Comparison of ENCODE assay signal across 16 cellular contexts in genomic region chr7:98137134-98137825, GRCh38. TPM values are rescaled to one million over a fixed set of nuclear protein-coding genes. Genes with fewer than 3 reads are reported as not detected.
DNase-seq lines count a peak whose midpoint lies in the region; ATAC-seq, FAIRE-seq and TF ChIP-seq lines count a peak whose summit lies in the region.
"Had no signal": no experiment of that assay in that cellular context is flagged by ENCODE, and none has a peak within 500 bp of the region (broad histone marks: within the 10 kb centered on the region; RNA-seq: fewer than 3 reads in every experiment).

No MANE protein-coding gene starts in this region.

- H3K4me1 ChIP-seq in Panc1 (ENCODE audit: control insufficient read depth, insufficient read depth, low read length) (peaks cover 32% of the 10 kb centered on the region), HepG2 (ENCODE audit: insufficient read depth, low read length) (peaks cover 51% of the 10 kb centered on the region), BE2C (no peaks in the 10 kb centered on the region)

- no peak for FAIRE-seq in HepG2 (lab: Jason Lieb, UNC)
- FAIRE-seq: D721Med had no signal

- DNase-seq in LNCaP clone FGC (ENCODE audit: low read depth) (peak; percentile 75), Panc1 (ENCODE audit: low read depth, low spot score) (no peak), HepG2 (ENCODE audit: low spot score) (no peak), chondrocyte (ENCODE audit: low spot score) (no peak), NCI-H2227 (lab: John Stamatoyannopoulos, UW; ENCODE audit: unreplicated experiment) (no peak), BE2C (no peak)
- no peak for DNase-seq in activated CD4-positive, alpha-beta memory T cell treated with anti-CD3 and anti-CD28 coated beads, Interleukin-2, amount 10 ng/mL, durations not matched to agents 7 days and 5 days
- DNase-seq: CD8-positive, alpha-beta T cell; DND-41; NCI-H1105 treated with DMSO at 0.1 percent for 48 hours; NCI-H187; NCI-H2171; NCI-H82 had no signal

- no peak for ATAC-seq in Panc1
- ATAC-seq in HepG2, result no peak
- ATAC-seq: CD8-positive, alpha-beta T cell had no signal

- no peak for TF ChIP-seq RAD21 in HepG2 (CRISPR knock-in tag; IDR thresholded peaks at IDR 0.05)

- POLR2A ChIA-PET in Panc1 (lab: Charles Lee), result no interaction called here
- POLR2A ChIA-PET in HepG2 (lab: Yijun Ruan, JAX), result no interaction called here
- POLR2A ChIA-PET in activated CD4-positive, alpha-beta memory T cell treated with anti-CD3 and anti-CD28 coated beads, Interleukin-2, amount 10 ng/mL, durations not matched to agents 7 days and 5 days (lab: Charles Lee), result no interaction called here

- TF ChIP-seq EP300 in HepG2 (IDR thresholded peaks at IDR 0.05; ENCODE audit: low read depth in 2 of 2, low read length in 2 of 2) (no peak), HepG2 (CRISPR knock-in tag; IDR thresholded peaks at IDR 0.05; ENCODE audit: borderline replicate concordance) (no peak)

- no peak overlapping the region for H3K27ac Mint-ChIP-seq in chondrocyte (ENCODE audit: unreplicated experiment)
- no peak overlapping the region for H3K27ac Mint-ChIP-seq in activated CD4-positive, alpha-beta memory T cell treated with anti-CD3 and anti-CD28 coated beads, Interleukin-2, amount 10 ng/mL, durations not matched to agents 7 days and 5 days

- H3K36me3 ChIP-seq in Panc1 (ENCODE audit: control insufficient read depth, insufficient read depth, low read length) (no peaks in the 10 kb centered on the region), HepG2 (replicated peaks in 1 of 2; ENCODE audit: control insufficient read depth in 1 of 2, insufficient read depth in 2 of 2, low read length in 2 of 2) (peaks cover 14 to 38% of the 10 kb centered on the region in 2 experiments), BE2C (peaks cover 13% of the 10 kb centered on the region)

- H4K20me1 ChIP-seq in HepG2 (ENCODE audit: insufficient read depth, low read length), result no peaks in the 10 kb centered on the region

- H3K27me3 Mint-ChIP-seq in chondrocyte (ENCODE audit: low read depth), result no peaks in the 10 kb centered on the region
- H3K27me3 Mint-ChIP-seq in activated CD4-positive, alpha-beta memory T cell treated with anti-CD3 and anti-CD28 coated beads, Interleukin-2, amount 10 ng/mL, durations not matched to agents 7 days and 5 days, result peaks cover 6% of the 10 kb centered on the region

- no peak overlapping the region for H3K9ac ChIP-seq in HepG2 (ENCODE audit: insufficient read depth, low read depth, low read length)

- peak; percentile 52 for TF ChIP-seq CTCF in C4-2B (conservative IDR thresholded peaks at IDR 0.05)
- TF ChIP-seq CTCF in LNCaP clone FGC (IDR thresholded peaks at IDR 0.05; ENCODE audit: control insufficient read depth, extremely low read depth, insufficient read depth), result peak; percentile 19; the same call in 1 of the 2 replicates
- peak; percentile 27; the same call in 1 of the 2 replicates for TF ChIP-seq CTCF in Panc1 (IDR thresholded peaks at IDR 0.05)
- TF ChIP-seq CTCF in HepG2 (CRISPR knock-in tag; IDR thresholded peaks at IDR 0.05), result no peak
- no peak for TF ChIP-seq CTCF in chondrocyte (IDR thresholded peaks at IDR 0.05)
- no peak for TF ChIP-seq CTCF in BE2C (IDR thresholded peaks at IDR 0.05; ENCODE audit: low read depth, low read length)

- in situ Hi-C loops in Panc1 (cut with HindIII; ENCODE audit: low pct_unique_long_range_greater_than_20kb, low sequenced_read_pairs) (no loop called here), HepG2 (cut with HindIII; ENCODE audit: extremely low pct_ligation_motif_present, low pct_unique_long_range_greater_than_20kb) (no loop called here)

- H3K27ac ChIP-seq in C4-2B (peak overlapping the region; percentile 32; the same call in 1 of the 2 replicates), Panc1 (ENCODE audit: low read length) (no peak overlapping the region), HepG2 (ENCODE audit: extremely low read length, insufficient read depth, low read length) (no peak overlapping the region)
- H3K27ac ChIP-seq: SJSA1 had no signal

- H3K4me1 Mint-ChIP-seq in chondrocyte (ENCODE audit: low read depth), result peaks cover 26% of the 10 kb centered on the region
- peaks cover 25% of the 10 kb centered on the region for H3K4me1 Mint-ChIP-seq in activated CD4-positive, alpha-beta memory T cell treated with anti-CD3 and anti-CD28 coated beads, Interleukin-2, amount 10 ng/mL, durations not matched to agents 7 days and 5 days

- intact Hi-C loops in Panc1 (cut with micrococcal nuclease; ENCODE audit: unreplicated experiment) (no loop called here), HepG2 (cut with micrococcal nuclease; ENCODE audit: unreplicated experiment) (no loop called here)

- H3K9me3 ChIP-seq in Panc1 (ENCODE audit: control insufficient read depth, insufficient read depth, low read depth, low read length) (no peaks in the 10 kb centered on the region), HepG2 (ENCODE audit: low read length) (no peaks in the 10 kb centered on the region), BE2C (no peaks in the 10 kb centered on the region)
- H3K9me3 ChIP-seq: SJSA1 had no signal

- CTCF ChIA-PET in Panc1 (lab: Charles Lee), result no interaction called here
- CTCF ChIA-PET in HepG2 (lab: Yijun Ruan, JAX; ENCODE audit: low intra/inter-chr PET ratio, low total read pairs), result no interaction called here
- CTCF ChIA-PET in activated CD4-positive, alpha-beta memory T cell treated with anti-CD3 and anti-CD28 coated beads, Interleukin-2, amount 10 ng/mL, durations not matched to agents 7 days and 5 days (lab: Charles Lee), result interaction anchor here (1.0 kb wide), 1 partner anchor 31 kb away, joined by 4 read pairs; no protein-coding TSS in a partner anchor

- BruUV-seq in Panc1 (replicated peaks; lab: Mats Ljungman, UMichigan) (no TSS peak), HepG2 (replicated peaks; lab: Mats Ljungman, UMichigan) (no TSS peak)

- peaks cover 50% of the 10 kb centered on the region for H3K79me2 ChIP-seq in HepG2 (ENCODE audit: insufficient read depth, low read length)

- H3K4me3 Mint-ChIP-seq in chondrocyte (ENCODE audit: unreplicated experiment), result no peak overlapping the region
- no peak overlapping the region for H3K4me3 Mint-ChIP-seq in activated CD4-positive, alpha-beta memory T cell treated with anti-CD3 and anti-CD28 coated beads, Interleukin-2, amount 10 ng/mL, durations not matched to agents 7 days and 5 days
- H3K4me3 Mint-ChIP-seq: CD8-positive, alpha-beta T cell had no signal

- no peaks in the 10 kb centered on the region for H3K27me3 ChIP-seq in Panc1 (ENCODE audit: control insufficient read depth, insufficient read depth, low read length)
- no peaks in the 10 kb centered on the region for H3K27me3 ChIP-seq in HepG2 (ENCODE audit: control insufficient read depth in 1 of 2, insufficient read depth in 2 of 2, low read length in 2 of 2)
- no peaks in the 10 kb centered on the region for H3K27me3 ChIP-seq in BE2C
- H3K27me3 ChIP-seq: SJSA1 had no signal

- WGBS in HepG2 (ENCODE audit: low lambda C conversion rate), result 97% methylated on average over 4 of the region's 4 CpGs

- no peak overlapping the region for H3K4me3 ChIP-seq in LNCaP clone FGC (ENCODE audit: low read depth, low read length)
- H3K4me3 ChIP-seq in Panc1 (ENCODE audit: low read depth in 2 of 2, low read length in 2 of 2), result no peak overlapping the region
- H3K4me3 ChIP-seq in HepG2 (replicated peaks in 1 of 3; ENCODE audit: insufficient read depth in 1 of 3, low read depth in 2 of 3, low read length in 3 of 3), result no peak overlapping the region
- no peak overlapping the region for H3K4me3 ChIP-seq in BE2C (ENCODE audit: low read depth, low read length)
- H3K4me3 ChIP-seq: SJSA1 had no signal

- no peaks in the 10 kb centered on the region for H3K9me3 Mint-ChIP-seq in chondrocyte (ENCODE audit: low read depth)
- H3K9me3 Mint-ChIP-seq in activated CD4-positive, alpha-beta memory T cell treated with anti-CD3 and anti-CD28 coated beads, Interleukin-2, amount 10 ng/mL, durations not matched to agents 7 days and 5 days, result no peaks in the 10 kb centered on the region
- H3K9me3 Mint-ChIP-seq: CD8-positive, alpha-beta T cell had no signal

- H3K4me2 ChIP-seq in HepG2 (ENCODE audit: low read depth, low read length), result no peak overlapping the region

- TF ChIP-seq POLR2A in HepG2 (IDR thresholded peaks at IDR 0.05; ENCODE audit: insufficient read depth in 1 of 2, low read depth in 2 of 2, low read length in 2 of 2), result no peak

- no peak overlapping the region for H2AFZ ChIP-seq in HepG2 (ENCODE audit: low read length)

- H3K36me3 Mint-ChIP-seq in chondrocyte (ENCODE audit: low read depth), result peaks cover 13% of the 10 kb centered on the region
- H3K36me3 Mint-ChIP-seq in activated CD4-positive, alpha-beta memory T cell treated with anti-CD3 and anti-CD28 coated beads, Interleukin-2, amount 10 ng/mL, durations not matched to agents 7 days and 5 days (ENCODE audit: low read depth), result peaks cover 23% of the 10 kb centered on the region

RNA-seq across cellular contexts. Expression of gene LMTK2, which starts 30.6 kb away (rescaled TPM):
- total RNA-seq in Panc1 (2021; ENCODE audit: unreplicated experiment) (25.4 TPM), HepG2 (2016; rRNA removed; fragmentation: Illumina TruSeq; extraction: Trizol) (8.1 and 9.5 TPM in 2 replicates), chondrocyte (14.9 to 15.2 TPM (median 15.0 TPM) in 3 replicates)
- polyA plus RNA-seq in Panc1 (2012; ENCODE audit: insufficient read length), result 11.2 TPM
- total RNA-seq in HepG2 (2016; cell fraction: cytosol; rRNA removed; fragmentation: Illumina TruSeq; extraction: Trizol; ENCODE audit: low read depth), result 2.7 and 3.2 TPM in 2 replicates
- 6.1 and 10.1 TPM in 2 replicates for total RNA-seq in HepG2 (2016; cell fraction: insoluble cytoplasmic fraction; rRNA removed; fragmentation: Illumina TruSeq; extraction: Trizol)
- total RNA-seq in HepG2 (2016; cell fraction: membrane; rRNA removed; fragmentation: Illumina TruSeq; extraction: Trizol), result 6.2 and 7.5 TPM in 2 replicates
- 14.1 and 16.3 TPM in 2 replicates for total RNA-seq in HepG2 (2016; cell fraction: nucleus; rRNA removed; fragmentation: Illumina TruSeq; extraction: Trizol)
- 11.7 and 12.1 TPM in 2 replicates for polyA plus RNA-seq in HepG2 (2011; rRNA removed)
- polyA plus RNA-seq in HepG2 (2011; cell fraction: cytosol; rRNA removed), result 7.9 and 8.0 TPM in 2 replicates
- polyA plus RNA-seq in HepG2 (2011; cell fraction: nucleus; rRNA removed), result 16.6 and 18.4 TPM in 2 replicates
- polyA plus RNA-seq in HepG2 (2012), result 10.0 and 10.9 TPM in 2 replicates
- 0.40 and 0.69 TPM in 2 replicates for polyA plus RNA-seq in HepG2 (2016; cell fraction: cytosol; fragmentation: Illumina TruSeq; extraction: Trizol; ENCODE audit: low read depth)
- 4.0 and 4.3 TPM in 2 replicates for polyA plus RNA-seq in HepG2 (2016; cell fraction: insoluble cytoplasmic fraction; fragmentation: Illumina TruSeq; extraction: Trizol; ENCODE audit: low read depth)
- 0.68 and 0.84 TPM in 2 replicates for polyA plus RNA-seq in HepG2 (2016; cell fraction: membrane; fragmentation: Illumina TruSeq; extraction: Trizol; ENCODE audit: low read depth)
- polyA plus RNA-seq in HepG2 (2016; cell fraction: nucleus; fragmentation: Illumina TruSeq; extraction: Trizol; ENCODE audit: insufficient read depth, low read depth), result 19.4 and 20.9 TPM in 2 replicates
- 19.1 and 27.7 TPM in 2 replicates for polyA minus RNA-seq in HepG2 (2011; rRNA and poly(A)+ RNA removed; ENCODE audit: low replicate concordance)
- 24.0 and 26.3 TPM in 2 replicates for polyA minus RNA-seq in HepG2 (2011; cell fraction: cytosol; rRNA and poly(A)+ RNA removed)
- 19.1 and 20.0 TPM in 2 replicates for polyA minus RNA-seq in HepG2 (2011; cell fraction: nucleus; rRNA and poly(A)+ RNA removed)
- polyA plus RNA-seq in BE2C (2012; ENCODE audit: insufficient read depth, insufficient read length, low read depth), result 8.8 TPM
- total RNA-seq in activated CD4-positive, alpha-beta memory T cell treated with anti-CD3 and anti-CD28 coated beads, Interleukin-2, amount 10 ng/mL, durations not matched to agents 7 days and 5 days, result 10 to 100 TPM in 1 of 2 experiments, 1 to 10 TPM in 1; 10.0 to 11.6 TPM

Comparison
In these comparisons a context has a peak if more than half of its experiments do, and no peak if none do; other contexts are left out.
1. CTCF ChIP-seq: peak in C4-2B (single experiment), LNCaP clone FGC (single experiment) and Panc1 (single experiment); none in HepG2 (single experiment), chondrocyte (single experiment) and BE2C (single experiment).